ENCODE assay signal across 1 cellular context in the genomic region with DNA sequence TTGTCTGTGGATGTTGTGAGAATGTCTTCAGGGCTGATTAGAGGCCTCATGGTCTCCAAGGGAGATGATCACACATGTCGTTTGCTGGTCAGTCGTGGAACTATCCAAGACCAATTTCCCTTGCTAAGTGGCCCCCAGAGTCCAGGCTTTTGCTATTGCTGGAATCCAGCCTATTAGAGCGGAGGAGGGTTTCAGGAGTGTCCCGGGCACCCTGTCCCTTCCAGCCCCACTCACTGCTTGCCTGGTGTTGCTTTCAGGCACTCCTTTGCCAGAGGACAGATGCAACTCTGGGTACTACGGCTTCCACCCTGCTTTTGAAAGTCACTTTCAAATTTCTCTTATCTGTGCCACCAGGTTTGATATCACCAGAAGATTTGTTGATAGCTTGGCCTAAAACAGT.
TF ChIP-seq lines count a peak whose summit lies in the region.

No MANE protein-coding gene starts in this region.

TF ChIP-seq in HEK293, 187 proteins besides CTCF, POLR2A, EP300 and RAD21 (continued from another document):
- 0 out of 2 replicates have a peak, but pooled peaks have one; percentile 16 for TF ChIP-seq ZNF600 (tag by site-specific recombination; IDR thresholded peaks at IDR 0.05)
